In the genomic region with DNA sequence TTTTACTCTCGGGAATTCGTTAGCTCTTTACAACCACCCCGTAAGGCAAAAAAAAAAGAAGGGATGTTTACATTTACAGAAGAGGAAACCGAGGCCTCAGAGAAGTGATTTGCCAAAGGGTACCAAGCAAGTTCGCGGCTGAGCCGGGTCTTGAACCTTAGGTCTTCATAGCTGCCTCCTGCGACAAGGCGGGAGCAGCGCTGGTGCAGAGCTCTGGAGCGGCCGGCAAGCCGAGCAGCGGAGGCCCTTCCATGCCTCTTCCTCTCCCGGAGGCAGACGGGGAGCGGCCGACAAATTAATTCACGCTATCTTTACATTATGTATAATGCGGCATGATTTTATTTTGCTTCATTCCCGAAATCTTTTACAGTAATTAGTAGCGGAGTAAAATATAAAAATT, we compare ENCODE assay signal across 16 cellular contexts.
A peak's percentile ranks its signal among the peaks of the same experiment; 100 is the strongest.
DNase-seq lines count a peak whose midpoint lies in the region; ATAC-seq and TF ChIP-seq lines count a peak whose summit lies in the region.
"Had no signal": no experiment of that assay in that cellular context is flagged by ENCODE, and none has a peak within 500 bp of the region (broad histone marks: within the 10 kb centered on the region; RNA-seq: fewer than 3 reads in every experiment).

No MANE protein-coding gene starts in this region.

- H3K27ac ChIP-seq in temporal lobe (ENCODE audit: low read depth, low read length), result peak overlapping the region; percentile 1

- H3K4me3 ChIP-seq in H7 (ENCODE audit: insufficient read depth, low read depth, low read length), result no peak overlapping the region
- H3K4me3 ChIP-seq: GM12878 had no signal

- no peaks in the 10 kb centered on the region for H3K27me3 Mint-ChIP-seq in chondrocyte (ENCODE audit: low read depth)

- H3K36me3 ChIP-seq in H7 (replicated peaks; ENCODE audit: control insufficient read depth, insufficient read depth, low read length), result no peaks in the 10 kb centered on the region

- H3K4me1 Mint-ChIP-seq in chondrocyte (ENCODE audit: low read depth), result peaks cover 19% of the 10 kb centered on the region
- no peaks in the 10 kb centered on the region for H3K4me1 Mint-ChIP-seq in stimulated activated effector memory CD8-positive, alpha-beta T cell treated with anti-CD3 and anti-CD28 coated beads, Interleukin-12 subunit alpha, Interleukin-12 subunit beta, amount 100 ng/mL, for 72 hours
- H3K4me1 Mint-ChIP-seq: memory B cell had no signal

- peak; percentile 17 for DNase-seq in H7
- no peak for DNase-seq in chondrocyte (ENCODE audit: low spot score)
- peak; percentile 31 for DNase-seq in left kidney (ENCODE audit: low read depth, low spot score)
- no peak for DNase-seq in AG20443 (ENCODE audit: low spot score)
- no peak for DNase-seq in stimulated activated effector memory CD8-positive, alpha-beta T cell treated with anti-CD3 and anti-CD28 coated beads, Interleukin-12 subunit alpha, Interleukin-12 subunit beta, amount 100 ng/mL, for 72 hours (ENCODE audit: low spot score in 2 of 2)
- no peak for DNase-seq in activated T-cell treated with anti-CD3 and anti-CD28 coated beads, Interleukin-2, amount 50 U/mL, for 48 hours
- DNase-seq: activated effector memory CD4-positive, alpha-beta T cell treated with anti-CD3 and anti-CD28 coated beads, Interleukin-2, amount 50 U/mL, for 16 hours; dorsolateral prefrontal cortex; EL; KG1; NCI-H1092 treated with DMSO at 0.1 percent for 48 hours; NCI-H446; stimulated activated naive CD4-positive, alpha-beta T cell had no signal

- no peaks in the 10 kb centered on the region for H3K36me3 Mint-ChIP-seq in chondrocyte (ENCODE audit: low read depth)
- no peaks in the 10 kb centered on the region for H3K36me3 Mint-ChIP-seq in stimulated activated effector memory CD8-positive, alpha-beta T cell treated with anti-CD3 and anti-CD28 coated beads, Interleukin-12 subunit alpha, Interleukin-12 subunit beta, amount 100 ng/mL, for 72 hours
- H3K36me3 Mint-ChIP-seq: memory B cell had no signal

- no peaks in the 10 kb centered on the region for H3K9me3 Mint-ChIP-seq in chondrocyte (ENCODE audit: low read depth)
- no peaks in the 10 kb centered on the region for H3K9me3 Mint-ChIP-seq in stimulated activated effector memory CD8-positive, alpha-beta T cell treated with anti-CD3 and anti-CD28 coated beads, Interleukin-12 subunit alpha, Interleukin-12 subunit beta, amount 100 ng/mL, for 72 hours

- no peak for TF ChIP-seq CTCF in chondrocyte (IDR thresholded peaks at IDR 0.05)

- no peak for ATAC-seq in stimulated activated effector memory CD8-positive, alpha-beta T cell treated with anti-CD3 and anti-CD28 coated beads, Interleukin-12 subunit alpha, Interleukin-12 subunit beta, amount 100 ng/mL, for 72 hours

- H3K27ac Mint-ChIP-seq in chondrocyte (ENCODE audit: unreplicated experiment), result peak overlapping the region; percentile 41
- no peak overlapping the region for H3K27ac Mint-ChIP-seq in stimulated activated effector memory CD8-positive, alpha-beta T cell treated with anti-CD3 and anti-CD28 coated beads, Interleukin-12 subunit alpha, Interleukin-12 subunit beta, amount 100 ng/mL, for 72 hours
- H3K27ac Mint-ChIP-seq: memory B cell had no signal

- H3K4me3 Mint-ChIP-seq in chondrocyte (ENCODE audit: unreplicated experiment), result no peak overlapping the region
- H3K4me3 Mint-ChIP-seq in stimulated activated effector memory CD8-positive, alpha-beta T cell treated with anti-CD3 and anti-CD28 coated beads, Interleukin-12 subunit alpha, Interleukin-12 subunit beta, amount 100 ng/mL, for 72 hours, result no peak overlapping the region
- H3K4me3 Mint-ChIP-seq: memory B cell had no signal

- no peaks in the 10 kb centered on the region for H3K27me3 ChIP-seq in H7 (ENCODE audit: control insufficient read depth, insufficient read depth, low read length)

Comparison
In these comparisons a context has a peak if more than half of its experiments do, and no peak if none do; other contexts are left out.
1. DNase-seq: peak in H7 (single experiment) and left kidney (single experiment); none in chondrocyte (single experiment), AG20443 (single experiment), stimulated activated effector memory CD8-positive, alpha-beta T cell treated with anti-CD3 and anti-CD28 coated beads, Interleukin-12 subunit alpha, Interleukin-12 subunit beta, amount 100 ng/mL, for 72 hours (0 of 2) and activated T-cell treated with anti-CD3 and anti-CD28 coated beads, Interleukin-2, amount 50 U/mL, for 48 hours (0 of 2).